In genomic region chr7:66050337-66050957, GRCh38 we compare ENCODE assay signal across 15 cellular contexts. TPM values are rescaled to one million over a fixed set of nuclear protein-coding genes. Genes with fewer than 3 reads are reported as not detected.
DNase-seq lines count a peak whose midpoint lies in the region; ATAC-seq and TF ChIP-seq lines count a peak whose summit lies in the region.
"Had no signal": no experiment of that assay in that cellular context is flagged by ENCODE, and none has a peak within 500 bp of the region (broad histone marks: within the 10 kb centered on the region; RNA-seq: fewer than 3 reads in every experiment).

No MANE protein-coding gene starts in this region.

- peaks cover 3% of the 10 kb centered on the region for H3K27me3 Mint-ChIP-seq in nephron progenitor cell (ENCODE audit: low read depth, poor library complexity)

- H3K9me3 ChIP-seq in cardiac muscle cell (ENCODE audit: low read depth) (no peaks in the 10 kb centered on the region), Peyer's patch (no peaks in the 10 kb centered on the region)
- H3K9me3 ChIP-seq: colonic mucosa had no signal

- TF ChIP-seq CTCF in cardiac muscle cell (IDR thresholded peaks at IDR 0.05; ENCODE audit: low read depth, low read length) = no peak
- TF ChIP-seq CTCF in brain microvascular endothelial cell (IDR thresholded peaks at IDR 0.05; ENCODE audit: low read depth, low read length, missing control alignments) = no peak
- TF ChIP-seq CTCF in nephron progenitor cell (IDR thresholded peaks at IDR 0.05) = no peak
- TF ChIP-seq CTCF in Peyer's patch (IDR thresholded peaks at IDR 0.05) = no peak

- no peak for TF ChIP-seq POLR2A in Peyer's patch (IDR thresholded peaks at IDR 0.05)

- intact Hi-C loops in Right ventricle myocardium superior (cut with DNase I) = no loop called here

- ATAC-seq in Right ventricle myocardium superior (ENCODE audit: poor library complexity) = no peak

- peak overlapping the region; percentile 39 for H3K27ac Mint-ChIP-seq in nephron progenitor cell
- H3K27ac Mint-ChIP-seq: CD4-positive, CD25-positive, alpha-beta regulatory T cell had no signal

- H3K4me3 ChIP-seq in cardiac muscle cell (no peak overlapping the region), brain microvascular endothelial cell (ENCODE audit: low read depth, low read length) (no peak overlapping the region), Peyer's patch (no peak overlapping the region)
- H3K4me3 ChIP-seq: colonic mucosa had no signal

- H3K9me3 Mint-ChIP-seq in nephron progenitor cell = no peaks in the 10 kb centered on the region

- DNase-seq in cardiac muscle cell (ENCODE audit: low read depth in 1 of 2, low spot score in 1 of 2) = no peak
- DNase-seq in Right ventricle myocardium superior = no peak
- no peak for DNase-seq in brain microvascular endothelial cell
- no peak for DNase-seq in nephron progenitor cell
- no peak for DNase-seq in AG08396 (ENCODE audit: low spot score)
- no peak for DNase-seq in activated CD4-positive, alpha-beta T cell treated with anti-CD3 and anti-CD28 coated beads, Interleukin-2, amount 50 U/mL, for 4 hours
- no peak for DNase-seq in Peyer's patch
- DNase-seq in CD1c-positive myeloid dendritic cell (ENCODE audit: extremely low spot score) = no peak
- DNase-seq: 8988T; activated CD4-positive, alpha-beta T cell treated with anti-CD3 and anti-CD28 coated beads, Interleukin-2, amount 50 U/mL, for 1 hour; activated gamma-delta T cell treated with Interleukin-2 at 50 U/mL for 16 hours; CD4-positive, CD25-positive, alpha-beta regulatory T cell; colonic mucosa; foreskin melanocyte; stimulated activated CD4-positive, alpha-beta T cell treated with anti-CD3 and anti-CD28 coated beads, Interleukin-4, amount 100 ng/mL, for 1 hour had no signal

- no peaks in the 10 kb centered on the region for H3K27me3 ChIP-seq in cardiac muscle cell
- H3K27me3 ChIP-seq in brain microvascular endothelial cell (replicated peaks) = no peaks in the 10 kb centered on the region
- no peaks in the 10 kb centered on the region for H3K27me3 ChIP-seq in Peyer's patch
- H3K27me3 ChIP-seq: colonic mucosa had no signal

- H3K36me3 ChIP-seq in cardiac muscle cell (no peaks in the 10 kb centered on the region), brain microvascular endothelial cell (replicated peaks) (no peaks in the 10 kb centered on the region), Peyer's patch (no peaks in the 10 kb centered on the region)
- H3K36me3 ChIP-seq: colonic mucosa had no signal

- H3K4me3 Mint-ChIP-seq in nephron progenitor cell = no peak overlapping the region
- H3K4me3 Mint-ChIP-seq: CD4-positive, CD25-positive, alpha-beta regulatory T cell had no signal

- H3K36me3 Mint-ChIP-seq in nephron progenitor cell (ENCODE audit: low read depth) = no peaks in the 10 kb centered on the region
- H3K36me3 Mint-ChIP-seq: CD4-positive, CD25-positive, alpha-beta regulatory T cell had no signal

- in situ Hi-C loops in brain microvascular endothelial cell (cut with HindIII; ENCODE audit: low pct_ligation_motif_present, low sequenced_read_pairs) = no loop called here

- H3K4me1 ChIP-seq in cardiac muscle cell (ENCODE audit: low read depth) = peaks cover 5% of the 10 kb centered on the region
- H3K4me1 ChIP-seq in Peyer's patch = peaks cover 0 to 8% (median 0%) of the 10 kb centered on the region in 4 donors
- H3K4me1 ChIP-seq: colonic mucosa had no signal

- peak overlapping the region; percentile 10 for H3K27ac ChIP-seq in cardiac muscle cell
- peak overlapping the region; percentile 52 for H3K27ac ChIP-seq in brain microvascular endothelial cell
- H3K27ac ChIP-seq in Peyer's patch = no peak overlapping the region
- H3K27ac ChIP-seq: colonic mucosa had no signal

- peaks cover 10% of the 10 kb centered on the region for H3K4me1 Mint-ChIP-seq in nephron progenitor cell

RNA-seq across cellular contexts. Expression of gene ASL, which starts 25.2 kb away (rescaled TPM):
- total RNA-seq in cardiac muscle cell (13.6 and 17.9 TPM in 2 replicates), Right ventricle myocardium superior (8.8 TPM), Peyer's patch (100 to 1,000 TPM in 3 of 4 donors, 10 to 100 TPM in 1; 48.7 to 178 (median 137) TPM)
- 14.0 and 18.1 TPM in 2 replicates for polyA plus RNA-seq in cardiac muscle cell

Comparison
In these comparisons a context has a peak if more than half of its experiments do, and no peak if none do; other contexts are left out.
1. H3K27ac ChIP-seq: peak in cardiac muscle cell (single experiment) and brain microvascular endothelial cell (single experiment); none in Peyer's patch (0 of 4).